In genomic region chr6:120031837-120032236, GRCh38 we compare ENCODE assay signal across 7 cellular contexts.
"Had no signal": no experiment of that assay in that cellular context is flagged by ENCODE, and none has a peak within 500 bp of the region (broad histone marks: within the 10 kb centered on the region; RNA-seq: fewer than 3 reads in every experiment).

No MANE protein-coding gene starts in this region.

- DNase-seq: IMR-90, KBM-7, KG1 had no signal

- H3K9ac ChIP-seq: KMS-11 had no signal

- FAIRE-seq: HTR-8/SVneo, K562 had no signal

- H3K4me2 ChIP-seq: KMS-11 had no signal

- H3K4me3 ChIP-seq: K562 had no signal

- H3K27ac ChIP-seq: HL-60, KMS-11 had no signal

- ATAC-seq: K562 had no signal
